ENCODE assay signal across 20 cellular contexts in the genomic region with DNA sequence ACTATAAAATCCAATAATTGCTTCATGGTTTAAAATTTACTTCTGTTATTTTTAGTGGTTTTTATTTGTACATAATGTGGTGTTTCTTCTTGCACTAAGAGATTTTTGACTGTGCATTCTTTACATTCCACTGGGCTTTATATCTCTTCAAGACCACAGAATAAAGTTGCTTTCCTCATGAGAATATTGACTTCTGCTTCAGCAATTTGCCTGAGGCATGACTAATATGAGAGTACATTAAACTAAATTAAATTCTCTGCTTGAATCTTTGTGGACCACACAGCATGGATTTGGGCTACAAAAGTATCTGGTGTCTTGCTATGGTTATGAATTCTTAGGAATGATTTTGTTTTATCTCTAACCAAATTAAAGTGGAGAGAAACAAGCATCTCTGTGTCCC.
DNase-seq lines count a peak whose midpoint lies in the region; ATAC-seq and TF ChIP-seq lines count a peak whose summit lies in the region.
"Had no signal": no experiment of that assay in that cellular context is flagged by ENCODE, and none has a peak within 500 bp of the region (broad histone marks: within the 10 kb centered on the region; RNA-seq: fewer than 3 reads in every experiment).

No MANE protein-coding gene starts in this region.

- no peaks in the 10 kb centered on the region for H3K36me3 ChIP-seq in PC-3 (ENCODE audit: low read depth, low read length)
- H3K36me3 ChIP-seq: pancreas, tibial artery had no signal

- H3K9me2 ChIP-seq in PC-3 (replicated peaks; ENCODE audit: low read length) = no peaks in the 10 kb centered on the region

- ATAC-seq in PC-3 (no peak; the same call in 1 of the 2 replicates), HG02840 (IDR thresholded peaks at IDR 0.05; ENCODE audit: low FRiP score, unreplicated experiment) (no peak), HG03045 (IDR thresholded peaks at IDR 0.05; ENCODE audit: unreplicated experiment) (no peak)
- ATAC-seq: activated naive CD8-positive, alpha-beta T cell treated with anti-CD3 and anti-CD28 coated beads, Interleukin-2, amount 50 U/mL, for 24 hours; naive thymus-derived CD4-positive, alpha-beta T cell; pancreas; stimulated activated naive B cell treated with anti-CD40 and anti-IgM and Interleukin-4, amounts not matched to agents 10 μg/mL and 1 μg/mL and 100 μg/mL, for 72 hours had no signal

- H3K4me3 ChIP-seq in PC-3 (ENCODE audit: low read length) (no peak overlapping the region), skeletal muscle cell (ENCODE audit: low read depth, low read length) (no peak overlapping the region)
- H3K4me3 ChIP-seq: lung, pancreas, skin epidermis, tibial artery had no signal

- CTCF ChIA-PET in PC-3 (lab: Charles Lee) = no interaction called here

- H3F3A ChIP-seq in PC-3 (ENCODE audit: low read length, unreplicated experiment) = no peaks in the 10 kb centered on the region

- no peaks in the 10 kb centered on the region for H4K20me1 ChIP-seq in PC-3 (ENCODE audit: low read length)

- no peaks in the 10 kb centered on the region for H3K9me3 ChIP-seq in PC-3 (ENCODE audit: low read length)
- H3K9me3 ChIP-seq: pancreas, tibial artery had no signal

- no peak overlapping the region for H3K9ac ChIP-seq in PC-3 (ENCODE audit: low read length)

- no peaks in the 10 kb centered on the region for H3K79me2 ChIP-seq in PC-3 (ENCODE audit: low read length)

- H3K4me2 ChIP-seq in PC-3 (ENCODE audit: low read length) = no peak overlapping the region

- H3K4me1 ChIP-seq in PC-3 (ENCODE audit: insufficient read depth, low read length) = no peaks in the 10 kb centered on the region
- H3K4me1 ChIP-seq: pancreas, tibial artery had no signal

- DNase-seq in ELR (ENCODE audit: low read depth) (peak; percentile 74), PC-3 (peak; percentile 11), epidermal melanocyte (ENCODE audit: insufficient read length, low spot score) (peak; percentile 17), skeletal muscle cell (ENCODE audit: low read depth) (peak; percentile 68), HPDE6-E6E7 (ENCODE audit: extremely low spot score) (no peak)
- DNase-seq in stimulated activated CD8-positive, alpha-beta memory T cell treated with anti-CD3 and anti-CD28 coated beads, Interleukin-4, amount 100 ng/mL, for 48 hours = no peak
- DNase-seq: activated CD4-positive, CD25-positive, alpha-beta regulatory T cell treated with anti-CD3 and anti-CD28 coated beads, Interleukin-2, amount 50 U/mL, for 72 hours; activated naive CD8-positive, alpha-beta T cell treated with anti-CD3 and anti-CD28 coated beads, Interleukin-2, amount 50 U/mL, for 24 hours; DMS53; naive thymus-derived CD4-positive, alpha-beta T cell; NCI-H2081 treated with DMSO at 0.1 percent for 48 hours; NCI-H526; pancreas; SHP77 treated with DMSO at 0.1 percent for 48 hours; stimulated activated naive B cell treated with anti-CD40 and anti-IgM and Interleukin-4, amounts not matched to agents 10 μg/mL and 1 μg/mL and 100 μg/mL, for 72 hours; tibial artery had no signal

- H3K27ac ChIP-seq in PC-3 (ENCODE audit: low read length) = no peak overlapping the region
- H3K27ac ChIP-seq: pancreas, skin epidermis, tibial artery had no signal

- POLR2A ChIA-PET in PC-3 (lab: Charles Lee; ENCODE audit: unreplicated experiment) = no interaction called here

- no TSS peak for BruUV-seq in PC-3 (replicated peaks; lab: Mats Ljungman, UMichigan)

- intact Hi-C loops in PC-3 (cut with micrococcal nuclease) = no loop called here

- no peak overlapping the region for H2AFZ ChIP-seq in PC-3 (ENCODE audit: low read length)

- TF ChIP-seq CTCF in PC-3 (conservative IDR thresholded peaks at IDR 0.05; ENCODE audit: low read depth, low read length) = no peak

- H3K27me3 ChIP-seq in PC-3 (ENCODE audit: low read length) = no peaks in the 10 kb centered on the region
- H3K27me3 ChIP-seq: pancreas, tibial artery had no signal

Comparison
In these comparisons a context has a peak if more than half of its experiments do, and no peak if none do; other contexts are left out.
1. DNase-seq: peak in ELR (single experiment), PC-3 (single experiment), epidermal melanocyte (single experiment) and skeletal muscle cell (single experiment); none in HPDE6-E6E7 (single experiment) and stimulated activated CD8-positive, alpha-beta memory T cell treated with anti-CD3 and anti-CD28 coated beads, Interleukin-4, amount 100 ng/mL, for 48 hours (single experiment).